In genomic region chr7:117724898-117725297, GRCh38 we compare ENCODE assay signal across 22 cellular contexts.
"Had no signal": no experiment of that assay in that cellular context is flagged by ENCODE, and none has a peak within 500 bp of the region (broad histone marks: within the 10 kb centered on the region; RNA-seq: fewer than 3 reads in every experiment).

No MANE protein-coding gene starts in this region.

- ATAC-seq: HepG2 had no signal

- H3K27ac ChIP-seq: SJSA1, SK-N-MC had no signal

- H3K4me1 ChIP-seq: SJSA1 had no signal

- H3K9me3 ChIP-seq: MG63, SJSA1 had no signal

- H3K27me3 ChIP-seq: MG63, SJSA1 had no signal

- H3K36me3 ChIP-seq: MG63, SJSA1 had no signal

- H3K4me3 ChIP-seq: MG63, SJSA1, SK-N-MC had no signal

- DNase-seq: IMR-90, Karpas-422, KG1, MG63, NCI-H1092 treated with DMSO at 0.1 percent for 48 hours, NCI-H1436, NCI-H187, NCI-H2029, NCI-H2081 treated with DMSO at 0.1 percent for 48 hours, NCI-H2171, NCI-H226, NCI-H446, NCI-H510A, NCI-H524 treated with DMSO at 0.1 percent for 48 hours, NCI-H69, NCI-H774, Right ventricle myocardium superior, RPMI8226, SIG-M5 had no signal
